Comparison of ENCODE assay signal across 8 cellular contexts in genomic region chr14:38210587-38211257, GRCh38. TPM values are rescaled to one million over a fixed set of nuclear protein-coding genes. Genes with fewer than 3 reads are reported as not detected.
A peak's percentile ranks its signal among the peaks of the same experiment; 100 is the strongest.
DNase-seq lines count a peak whose midpoint lies in the region; ATAC-seq and TF ChIP-seq lines count a peak whose summit lies in the region.

No MANE protein-coding gene starts in this region.

- H3K27me3 Mint-ChIP-seq in T-cell (peaks cover 58 to 67% of the 10 kb centered on the region in 2 donors), neural crest cell (ENCODE audit: low read depth) (peaks cover 96% of the 10 kb centered on the region)
- peaks cover 61% of the 10 kb centered on the region for H3K27me3 Mint-ChIP-seq in T-helper 2 cell treated with Interferon-gamma antibody and Interleukin-4, amounts not matched to agents 5 μg/mL and 100 μg/mL, for 36 hours (ENCODE audit: low read depth)

- H3K27me3 ChIP-seq in AG04450 (ENCODE audit: control insufficient read depth, insufficient read depth, low read length), result peaks cover 3% of the 10 kb centered on the region

- no peak overlapping the region for H3K27ac Mint-ChIP-seq in T-cell
- no peak overlapping the region for H3K27ac Mint-ChIP-seq in neural crest cell (ENCODE audit: unreplicated experiment)
- H3K27ac Mint-ChIP-seq in T-helper 2 cell treated with Interferon-gamma antibody and Interleukin-4, amounts not matched to agents 5 μg/mL and 100 μg/mL, for 36 hours, result no peak overlapping the region

- H3K4me1 Mint-ChIP-seq in T-cell (peaks cover 29 to 39% (median 35%) of the 10 kb centered on the region in 3 donors), neural crest cell (peaks cover 21% of the 10 kb centered on the region)
- peaks cover 2% of the 10 kb centered on the region for H3K4me1 Mint-ChIP-seq in T-helper 2 cell treated with Interferon-gamma antibody and Interleukin-4, amounts not matched to agents 5 μg/mL and 100 μg/mL, for 36 hours (ENCODE audit: low read depth)

- H3K27ac ChIP-seq in AG04450 (ENCODE audit: low read depth, low read length), result no peak overlapping the region

- H3K36me3 Mint-ChIP-seq in T-cell (no peaks in the 10 kb centered on the region), neural crest cell (ENCODE audit: low read depth) (peaks cover 3% of the 10 kb centered on the region)
- no peaks in the 10 kb centered on the region for H3K36me3 Mint-ChIP-seq in T-helper 2 cell treated with Interferon-gamma antibody and Interleukin-4, amounts not matched to agents 5 μg/mL and 100 μg/mL, for 36 hours (ENCODE audit: low read depth)

- H3K4me3 Mint-ChIP-seq in T-cell (peak overlapping the region in 2 of 3 donors; percentile 29 to 58), neural crest cell (peak overlapping the region; percentile 31)
- no peak overlapping the region for H3K4me3 Mint-ChIP-seq in T-helper 2 cell treated with Interferon-gamma antibody and Interleukin-4, amounts not matched to agents 5 μg/mL and 100 μg/mL, for 36 hours

- H3K9me3 ChIP-seq in AG04450 (ENCODE audit: control insufficient read depth, insufficient read depth, low read length), result peaks cover 2% of the 10 kb centered on the region

- peaks cover 0 to 4% (median 3%) of the 10 kb centered on the region in 3 donors for H3K9me3 Mint-ChIP-seq in T-cell
- H3K9me3 Mint-ChIP-seq in neural crest cell, result peaks cover 2% of the 10 kb centered on the region
- H3K9me3 Mint-ChIP-seq in T-helper 2 cell treated with Interferon-gamma antibody and Interleukin-4, amounts not matched to agents 5 μg/mL and 100 μg/mL, for 36 hours, result no peaks in the 10 kb centered on the region

- POLR2A ChIA-PET in AG04450 (lab: Yijun Ruan, JAX), result interaction anchor here (1.9 kb wide), 1 partner anchor 194 kb away, joined by 6 read pairs; no protein-coding TSS in a partner anchor
- POLR2A ChIA-PET in T-cell (lab: Charles Lee), result no interaction called here

- TF ChIP-seq CTCF in AG04450 (IDR thresholded peaks at IDR 0.05; ENCODE audit: low read depth, low read length) (peak; percentile 51), neural crest cell (conservative IDR thresholded peaks at IDR 0.05) (peak; percentile 34)

- H3K4me3 ChIP-seq in AG04450 (ENCODE audit: low read depth, low read length), result peak overlapping the region; percentile 65

- CTCF ChIA-PET in AG04450 (lab: Charles Lee), result interaction anchor here (0.6 to 1.6 kb wide), 17 partner anchors 10 to 657 kb away, joined by 3 to 13 read pairs (median 4); no protein-coding TSS in a partner anchor
- CTCF ChIA-PET in T-cell (lab: Charles Lee), result interaction anchor here in 1 of 2 donors (0.7 kb wide), 1 partner anchor 181 kb away, joined by 9 read pairs; no protein-coding TSS in a partner anchor

- ATAC-seq in T-cell (replicated peaks in 1 of 4) (no peak), HG03520 (IDR thresholded peaks at IDR 0.05; ENCODE audit: unreplicated experiment) (no peak), GM21717 (IDR thresholded peaks at IDR 0.05; ENCODE audit: unreplicated experiment) (no peak)

- DNase-seq in AG04450 (ENCODE audit: low read depth, low spot score) (no peak), T-cell (no peak), glomerular visceral epithelial cell (ENCODE audit: extremely low spot score) (peak; percentile 2), neural crest cell (ENCODE audit: low read depth, low spot score) (no peak), DMS114 treated with DMSO at 0.1 percent for 48 hours (lab: John Stamatoyannopoulos, UW; ENCODE audit: unreplicated experiment) (no peak)
- no peak for DNase-seq in T-helper 2 cell treated with Interferon-gamma antibody and Interleukin-4, amounts not matched to agents 5 μg/mL and 100 μg/mL, for 36 hours (ENCODE audit: low spot score)

RNA-seq across cellular contexts. Expression of gene SSTR1, which starts 3.0 kb away (rescaled TPM):
- 1.0 and 1.2 TPM in 2 replicates for polyA plus RNA-seq in AG04450 (2011; rRNA removed)
- 1.2 TPM in 2 replicates for polyA minus RNA-seq in AG04450 (2011; rRNA and poly(A)+ RNA removed)
- total RNA-seq in T-cell (not detected), neural crest cell (not detected in 2 replicates)

RNA-seq across cellular contexts. Expression of gene CLEC14A, which starts 45.2 kb away (rescaled TPM):
- 0.25 and 0.38 TPM in 2 replicates for polyA plus RNA-seq in AG04450 (2011; rRNA removed)
- polyA minus RNA-seq in AG04450 (2011; rRNA and poly(A)+ RNA removed), result 0.28 TPM in 1 of 2 replicates, not detected in the other
- not detected for total RNA-seq in T-cell
- not detected in 2 replicates for total RNA-seq in neural crest cell
